ENCODE assay signal across 18 cellular contexts in the genomic region with DNA sequence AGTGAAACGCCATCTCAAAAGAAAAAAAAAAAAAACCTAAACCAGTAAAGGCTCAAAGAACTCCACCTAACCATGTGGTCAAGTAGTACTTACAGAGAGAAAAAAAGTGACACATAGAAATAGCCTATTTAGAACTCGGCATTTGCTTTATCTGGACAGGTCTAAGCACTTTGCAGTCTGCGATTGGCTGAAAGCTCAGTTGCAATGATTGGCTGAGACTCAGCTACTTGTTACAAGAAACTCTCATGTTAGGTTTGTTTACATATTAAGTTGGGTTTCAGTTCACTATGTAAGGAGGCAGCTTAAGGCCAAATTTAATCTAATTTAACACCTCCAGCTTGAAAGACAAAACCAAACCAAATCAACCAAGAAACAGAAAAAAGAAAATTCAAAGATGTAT. TPM values are rescaled to one million over a fixed set of nuclear protein-coding genes. Genes with fewer than 3 reads are reported as not detected.
A peak's percentile ranks its signal among the peaks of the same experiment; 100 is the strongest.
DNase-seq lines count a peak whose midpoint lies in the region; ATAC-seq and TF ChIP-seq lines count a peak whose summit lies in the region.
"Had no signal": no experiment of that assay in that cellular context is flagged by ENCODE, and none has a peak within 500 bp of the region (broad histone marks: within the 10 kb centered on the region; RNA-seq: fewer than 3 reads in every experiment).

No MANE protein-coding gene starts in this region.

- TF ChIP-seq CTCF in body of pancreas (IDR thresholded peaks at IDR 0.05) (no peak), parathyroid adenoma (IDR thresholded peaks at IDR 0.05) (no peak)

- H3K4me1 Mint-ChIP-seq in activated CD4-positive, alpha-beta T cell treated with anti-CD3 and anti-CD28 coated beads, Interleukin-2, amount 10 ng/mL, durations not matched to agents 24 days and 14 days, result no peaks in the 10 kb centered on the region

- no peak overlapping the region for H3K9ac ChIP-seq in Karpas-422 (ENCODE audit: low read length)
- H3K9ac ChIP-seq in parathyroid adenoma, result no peak overlapping the region

- no peak overlapping the region for H3K4me3 Mint-ChIP-seq in activated CD4-positive, alpha-beta T cell treated with anti-CD3 and anti-CD28 coated beads, Interleukin-2, amount 10 ng/mL, durations not matched to agents 24 days and 14 days
- H3K4me3 Mint-ChIP-seq: CD4-positive, alpha-beta T cell had no signal

- H3K9me3 ChIP-seq in Karpas-422 (ENCODE audit: low read length), result no peaks in the 10 kb centered on the region
- H3K9me3 ChIP-seq in body of pancreas, result no peaks in the 10 kb centered on the region
- no peaks in the 10 kb centered on the region for H3K9me3 ChIP-seq in parathyroid adenoma (ENCODE audit: control insufficient read depth, low read length)
- H3K9me3 ChIP-seq: HAP-1 had no signal

- H3K36me3 Mint-ChIP-seq in activated CD4-positive, alpha-beta T cell treated with anti-CD3 and anti-CD28 coated beads, Interleukin-2, amount 10 ng/mL, durations not matched to agents 24 days and 14 days (ENCODE audit: low read depth), result no peaks in the 10 kb centered on the region

- H3K27ac Mint-ChIP-seq in activated CD4-positive, alpha-beta T cell treated with anti-CD3 and anti-CD28 coated beads, Interleukin-2, amount 10 ng/mL, durations not matched to agents 24 days and 14 days, result no peak overlapping the region
- H3K27ac Mint-ChIP-seq: CD4-positive, alpha-beta T cell had no signal

- H3K9me3 Mint-ChIP-seq in activated CD4-positive, alpha-beta T cell treated with anti-CD3 and anti-CD28 coated beads, Interleukin-2, amount 10 ng/mL, durations not matched to agents 24 days and 14 days, result no peaks in the 10 kb centered on the region
- H3K9me3 Mint-ChIP-seq: CD4-positive, alpha-beta T cell had no signal

- H3K4me3 ChIP-seq in Karpas-422 (ENCODE audit: low read length) (no peak overlapping the region), body of pancreas (no peak overlapping the region), parathyroid adenoma (ENCODE audit: low read depth, low read length) (no peak overlapping the region), H7 (ENCODE audit: insufficient read depth, low read depth, low read length) (no peak overlapping the region)
- H3K4me3 ChIP-seq: GM12878, HAP-1 had no signal

- H3K27me3 ChIP-seq in Karpas-422 (ENCODE audit: low read length) (no peaks in the 10 kb centered on the region), body of pancreas (no peaks in the 10 kb centered on the region), parathyroid adenoma (ENCODE audit: control insufficient read depth, insufficient read depth, low read length) (no peaks in the 10 kb centered on the region), H7 (ENCODE audit: control insufficient read depth, insufficient read depth, low read length) (no peaks in the 10 kb centered on the region)

- intact Hi-C loops in body of pancreas (cut with DNase I), result no loop called here
- intact Hi-C loops in activated CD4-positive, alpha-beta T cell treated with anti-CD3 and anti-CD28 coated beads, Interleukin-2, amount 10 ng/mL, durations not matched to agents 24 days and 14 days (cut with micrococcal nuclease), result no loop called here

- in situ Hi-C loops in KBM-7 (cut with MboI; ENCODE audit: low pct_unique_long_range_greater_than_20kb, low sequenced_read_pairs), result no loop called here

- TF ChIP-seq POLR2A in body of pancreas (IDR thresholded peaks at IDR 0.05), result no peak

- no peaks in the 10 kb centered on the region for H3K9me2 ChIP-seq in Karpas-422 (replicated peaks; ENCODE audit: insufficient read depth, low read length)

- H3K4me1 ChIP-seq in Karpas-422 (ENCODE audit: low read length) (0 out of 2 replicates have a peak, but pooled peaks cover 3% of the 10 kb centered on the region), body of pancreas (no peaks in the 10 kb centered on the region), parathyroid adenoma (no peaks in the 10 kb centered on the region)
- H3K4me1 ChIP-seq: Caco-2, HAP-1 had no signal

- no peaks in the 10 kb centered on the region for H4K20me1 ChIP-seq in Karpas-422 (ENCODE audit: insufficient read depth, low read depth, low read length)

- H3K27ac ChIP-seq in Karpas-422 (ENCODE audit: low read length) (no peak overlapping the region), body of pancreas (no peak overlapping the region), parathyroid adenoma (no peak overlapping the region)
- H3K27ac ChIP-seq: C4-2B had no signal

- H3K27me3 Mint-ChIP-seq in activated CD4-positive, alpha-beta T cell treated with anti-CD3 and anti-CD28 coated beads, Interleukin-2, amount 10 ng/mL, durations not matched to agents 24 days and 14 days, result peaks cover 18% of the 10 kb centered on the region

- H3K36me3 ChIP-seq in Karpas-422 (ENCODE audit: insufficient read depth, low read length) (no peaks in the 10 kb centered on the region), body of pancreas (replicated peaks in 1 of 2; ENCODE audit: insufficient read depth in 1 of 2, low read depth in 2 of 2) (no peaks in the 10 kb centered on the region), parathyroid adenoma (ENCODE audit: control insufficient read depth, insufficient read depth, low read length) (no peaks in the 10 kb centered on the region), H7 (replicated peaks; ENCODE audit: control insufficient read depth, insufficient read depth, low read length) (no peaks in the 10 kb centered on the region)
- H3K36me3 ChIP-seq: HAP-1 had no signal

- H2AFZ ChIP-seq in Karpas-422 (ENCODE audit: low read length) (no peak overlapping the region), parathyroid adenoma (peak overlapping the region; percentile 34)

- peak; percentile 58 for DNase-seq in DMS53 (lab: John Stamatoyannopoulos, UW)
- peak; percentile 64 for DNase-seq in Karpas-422
- peak in 2 of 4 donors; percentile 46 to 48 for DNase-seq in body of pancreas
- no peak for DNase-seq in KBM-7
- DNase-seq in H7, result no peak
- DNase-seq in activated CD4-positive, alpha-beta T cell treated with anti-CD3 and anti-CD28 coated beads, Interleukin-2, amount 10 ng/mL, durations not matched to agents 24 days and 14 days, result no peak
- DNase-seq: ACHN; AML-193; Caco-2; CD4-positive, alpha-beta T cell; DMS153; DND-41; EL had no signal

- ATAC-seq in body of pancreas, result peak; percentile 64
- ATAC-seq: GM12878 had no signal

- no peaks in the 10 kb centered on the region for H3K79me2 ChIP-seq in Karpas-422 (ENCODE audit: low read length)
- no peaks in the 10 kb centered on the region for H3K79me2 ChIP-seq in parathyroid adenoma

- H3K4me2 ChIP-seq in Karpas-422 (ENCODE audit: low read depth, low read length, poor library complexity, severe bottlenecking), result no peak overlapping the region
- no peak overlapping the region for H3K4me2 ChIP-seq in parathyroid adenoma (ENCODE audit: low read length)

- 39 to 47% methylated on average over 3 of the region's 3 CpGs for WGBS in body of pancreas, 2 donors

RNA-seq across cellular contexts. Expression of a gene that starts 19.1 kb away (rescaled TPM):
- not detected in 2 replicates for total RNA-seq in Karpas-422 (2014; rRNA removed; shearing (Covaris generic); ENCODE audit: low replicate concordance)
- total RNA-seq in body of pancreas, result 100 to 1,000 TPM; 130 to 163 TPM
- total RNA-seq in H7 (2014; rRNA removed; shearing (Covaris generic)), result 0.33 and 0.48 TPM in 2 replicates
- total RNA-seq in activated CD4-positive, alpha-beta T cell treated with anti-CD3 and anti-CD28 coated beads, Interleukin-2, amount 10 ng/mL, durations not matched to agents 24 days and 14 days, result not detected in 2 replicates
- total RNA-seq: G401 had no signal

RNA-seq across cellular contexts. Expression of a gene that starts 54.0 kb away (rescaled TPM):
- 17.1 and 34.1 TPM in 2 replicates for total RNA-seq in Karpas-422 (2014; rRNA removed; shearing (Covaris generic); ENCODE audit: low replicate concordance)
- total RNA-seq in body of pancreas, result 10 to 100 TPM; 21.3 to 27.0 TPM
- 42.0 and 46.0 TPM in 2 replicates for total RNA-seq in H7 (2014; rRNA removed; shearing (Covaris generic))
- 47.7 and 49.8 TPM in 2 replicates for total RNA-seq in activated CD4-positive, alpha-beta T cell treated with anti-CD3 and anti-CD28 coated beads, Interleukin-2, amount 10 ng/mL, durations not matched to agents 24 days and 14 days

Comparison
In these comparisons a context has a peak if more than half of its experiments do, and no peak if none do; other contexts are left out.
1. DNase-seq: peak in DMS53 (single experiment) and Karpas-422 (single experiment); none in KBM-7 (single experiment), H7 (single experiment) and activated CD4-positive, alpha-beta T cell treated with anti-CD3 and anti-CD28 coated beads, Interleukin-2, amount 10 ng/mL, durations not matched to agents 24 days and 14 days (single experiment).
2. RNA of a gene that starts 19.1 kb away (total RNA-seq): 130 to 163 TPM in body of pancreas; 0.33 to 0.48 TPM in H7, not detected in activated CD4-positive, alpha-beta T cell treated with anti-CD3 and anti-CD28 coated beads, Interleukin-2, amount 10 ng/mL, durations not matched to agents 24 days and 14 days and not detected in Karpas-422; every median in the first group is over 10 times any median in the second.